8 cellular contexts compared by ENCODE assay signal in genomic region chr9:6681147-6681956, GRCh38. TPM values are rescaled to one million over a fixed set of nuclear protein-coding genes. Genes with fewer than 3 reads are reported as not detected.
A peak's percentile ranks its signal among the peaks of the same experiment; 100 is the strongest.
DNase-seq lines count a peak whose midpoint lies in the region; ATAC-seq and TF ChIP-seq lines count a peak whose summit lies in the region.

No MANE protein-coding gene starts in this region.

- DNase-seq in GM06990 (ENCODE audit: extremely low read depth, insufficient read length) (peak; percentile 98), NCI-H1092 (lab: John Stamatoyannopoulos, UW) (peak; percentile 98), head of caudate nucleus (peak; percentile 93 to 98 (median 97)), ovary (peak; percentile 97), thyroid gland (peak; percentile 97 to 98)
- DNase-seq in activated naive CD8-positive, alpha-beta T cell treated with anti-CD3 and anti-CD28 coated beads for 36 hours = peak; percentile 94

- H3K27me3 Mint-ChIP-seq in activated naive CD8-positive, alpha-beta T cell treated with anti-CD3 and anti-CD28 coated beads for 36 hours = no peaks in the 10 kb centered on the region

- H3K9me3 ChIP-seq in ovary = no peaks in the 10 kb centered on the region
- H3K9me3 ChIP-seq in thyroid gland = no peaks in the 10 kb centered on the region

- no peak for TF ChIP-seq EP300 in ovary (IDR thresholded peaks at IDR 0.05)

- H3K4me1 Mint-ChIP-seq in activated naive CD8-positive, alpha-beta T cell treated with anti-CD3 and anti-CD28 coated beads for 36 hours = peaks cover 18% of the 10 kb centered on the region

- ATAC-seq in HG02588 (IDR thresholded peaks at IDR 0.05; ENCODE audit: unreplicated experiment) (peak; percentile 66), SK-N-SH treated with all-trans-retinoic acid at 6 μM for 48 hours (peak; percentile 96)

- H3K4me3 ChIP-seq in GM06990 (replicated peaks; ENCODE audit: low read depth, low read length) (peak overlapping the region; percentile 81), ovary (peak overlapping the region; percentile 91), thyroid gland (replicated peaks in 1 of 3) (peak overlapping the region; percentile 29 to 76 (median 60))

- TF ChIP-seq POLR2A in ovary (IDR thresholded peaks at IDR 0.05) = peak; percentile 53
- peak in 1 of 2 donors; percentile 88 for TF ChIP-seq POLR2A in thyroid gland (IDR thresholded peaks at IDR 0.05)

- H3K27ac ChIP-seq in ovary (peak overlapping the region; percentile 69 to 92), thyroid gland (peak overlapping the region; percentile 94 to 98 (median 95))

- H3K27ac Mint-ChIP-seq in activated naive CD8-positive, alpha-beta T cell treated with anti-CD3 and anti-CD28 coated beads for 36 hours = peak overlapping the region; percentile 98

- no peaks in the 10 kb centered on the region for H3K27me3 ChIP-seq in GM06990 (replicated peaks; ENCODE audit: control insufficient read depth, insufficient read depth, low read length)
- H3K27me3 ChIP-seq in ovary = no peaks in the 10 kb centered on the region
- H3K27me3 ChIP-seq in thyroid gland = no peaks in the 10 kb centered on the region

- intact Hi-C loops in head of caudate nucleus (cut with DNase I) = loop anchor here (2.0 kb wide), 1 partner anchor 269 kb away; the partner anchor contains the start of gene UHRF2
- intact Hi-C loops in ovary (cut with DNase I) = loop anchor here in 2 of 4 donors (2.0 to 10.0 kb wide), 3 partner anchors 76 to 269 kb away; partner anchors contain the start of genes UHRF2 (in 2 of the 2) and KDM4C (in 1 of the 2)
- intact Hi-C loops in thyroid gland (cut with DNase I) = no loop called here

- H3K4me1 ChIP-seq in ovary (ENCODE audit: insufficient read depth) (no peaks in the 10 kb centered on the region), thyroid gland (peaks cover 6 to 10% of the 10 kb centered on the region in 2 donors)

- H3K36me3 Mint-ChIP-seq in activated naive CD8-positive, alpha-beta T cell treated with anti-CD3 and anti-CD28 coated beads for 36 hours = peaks cover 14% of the 10 kb centered on the region

- TF ChIP-seq CTCF in GM06990 (IDR thresholded peaks at IDR 0.05; ENCODE audit: insufficient read depth, low read length, poor library complexity, severe bottlenecking) (no peak), ovary (IDR thresholded peaks at IDR 0.05) (peak in 1 of 3 donors; percentile 6), thyroid gland (IDR thresholded peaks at IDR 0.05) (peak in 1 of 6 experiments; percentile 30)

- H3K4me3 Mint-ChIP-seq in activated naive CD8-positive, alpha-beta T cell treated with anti-CD3 and anti-CD28 coated beads for 36 hours = peak overlapping the region; percentile 96

- H3K36me3 ChIP-seq in GM06990 (ENCODE audit: control insufficient read depth, insufficient read depth, low read length) = no peaks in the 10 kb centered on the region
- H3K36me3 ChIP-seq in ovary = no peaks in the 10 kb centered on the region
- H3K36me3 ChIP-seq in thyroid gland = no peaks in the 10 kb centered on the region

- H3K9me3 Mint-ChIP-seq in activated naive CD8-positive, alpha-beta T cell treated with anti-CD3 and anti-CD28 coated beads for 36 hours = no peaks in the 10 kb centered on the region

- 0% methylated on average over 72 of the region's 72 CpGs for WGBS in ovary, 3 donors
- 0 to 1% methylated on average over 43 to 51 of the region's 72 CpGs for WGBS in thyroid gland, 2 donors

TF ChIP-seq in SK-N-SH treated with all-trans-retinoic acid at 6 μM for 48 hours, 23 proteins besides CTCF, POLR2A, EP300 and RAD21:
- TF ChIP-seq OSR1 (CRISPR knock-in tag; IDR thresholded peaks at IDR 0.05) = no peak
- TF ChIP-seq ZFP3 (CRISPR knock-in tag; IDR thresholded peaks at IDR 0.05) = 0 out of 2 replicates have a peak, but pooled peaks have one; percentile 45
- peak; percentile 15; the same call in 1 of the 2 replicates for TF ChIP-seq ISL1 (CRISPR knock-in tag; IDR thresholded peaks at IDR 0.05)
- no peak for TF ChIP-seq ZC3H10 (CRISPR knock-in tag; IDR thresholded peaks at IDR 0.05)
- peak; percentile 83; the same call in 1 of the 2 replicates for TF ChIP-seq ARNTL (CRISPR knock-in tag; IDR thresholded peaks at IDR 0.05; ENCODE audit: borderline replicate concordance, low read depth)
- peak; percentile 89 for TF ChIP-seq CSDC2 (CRISPR knock-in tag; IDR thresholded peaks at IDR 0.05)

RNA-seq across cellular contexts. Expression of gene GLDC, which starts 35.8 kb away (rescaled TPM):
- total RNA-seq in activated naive CD8-positive, alpha-beta T cell treated with anti-CD3 and anti-CD28 coated beads for 36 hours = under 1 TPM; 0.64 to 0.68 TPM
- total RNA-seq in ovary (1 to 10 TPM in 2 of 7 donors, under 1 TPM in 3, not detected in 2; 0.52 to 4.3 (median 0.79) TPM), thyroid gland (10 to 100 TPM in 2 of 4 donors, 1 to 10 TPM in 2; 1.7 to 15.1 (median 8.6) TPM)
- under 1 TPM; 0.07 to 0.53 TPM for polyA plus RNA-seq in ovary

Comparison
In these comparisons a context has a peak if more than half of its experiments do, and no peak if none do; other contexts are left out.
1. Peak in every context shown above with its lines: DNase-seq, ATAC-seq, H3K4me3 ChIP-seq and H3K27ac ChIP-seq.